In the genomic region with DNA sequence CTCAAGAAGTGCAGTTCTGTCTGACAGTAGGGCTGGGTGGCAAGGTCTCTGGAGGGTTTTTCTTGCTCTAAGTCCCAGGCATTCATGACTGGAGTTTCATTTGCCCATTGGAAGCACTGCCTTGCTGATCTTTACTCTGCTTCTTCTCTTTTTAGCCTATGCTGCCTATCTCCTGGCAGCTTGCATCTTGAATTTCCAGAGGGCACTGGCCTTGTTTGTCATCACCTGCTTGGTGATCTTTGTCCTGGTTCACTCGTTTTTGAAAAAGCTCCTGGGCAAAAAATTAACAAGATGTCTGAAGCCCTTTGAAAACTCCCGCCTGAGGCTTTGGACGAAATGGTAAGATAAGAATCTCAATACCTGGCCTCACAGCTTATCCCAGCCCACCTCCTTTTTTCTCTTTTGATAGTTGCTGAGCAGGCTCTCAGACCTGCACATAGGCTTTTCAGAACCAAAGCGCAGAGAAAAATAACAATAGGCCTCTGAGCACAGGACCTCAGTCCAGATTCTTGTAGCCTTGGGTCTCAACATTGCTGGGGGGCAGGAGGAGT, we compare ENCODE assay signal across 17 cellular contexts. TPM values are rescaled to one million over a fixed set of nuclear protein-coding genes. Genes with fewer than 3 reads are reported as not detected.
A peak's percentile ranks its signal among the peaks of the same experiment; 100 is the strongest.
DNase-seq lines count a peak whose midpoint lies in the region; ATAC-seq and TF ChIP-seq lines count a peak whose summit lies in the region.
"Had no signal": no experiment of that assay in that cellular context is flagged by ENCODE, and none has a peak within 500 bp of the region (broad histone marks: within the 10 kb centered on the region; RNA-seq: fewer than 3 reads in every experiment).

No MANE protein-coding gene starts in this region.

- H3K36me3 Mint-ChIP-seq in Caco-2 (ENCODE audit: insufficient read depth, unreplicated experiment) (no peaks in the 10 kb centered on the region), neural progenitor cell (no peaks in the 10 kb centered on the region)
- H3K36me3 Mint-ChIP-seq: CD14-positive monocyte; CD8-positive, alpha-beta T cell had no signal

- no peak overlapping the region for H3K9ac ChIP-seq in neural progenitor cell
- H3K9ac ChIP-seq: GM23248 had no signal

- H3K79me2 ChIP-seq in neural progenitor cell (ENCODE audit: low read depth): no peaks in the 10 kb centered on the region

- in situ Hi-C loops in KBM-7 (cut with MboI; ENCODE audit: low pct_unique_long_range_greater_than_20kb, low sequenced_read_pairs): no loop called here

- H3K27ac ChIP-seq in neural progenitor cell (no peak overlapping the region), thyroid gland (peak overlapping the region in 2 of 3 donors; percentile 19 to 28)
- H3K27ac ChIP-seq: 22Rv1, GM23248 had no signal

- H3K4me3 Mint-ChIP-seq in Caco-2 (ENCODE audit: unreplicated experiment) (peak overlapping the region; percentile 13), neural progenitor cell (no peak overlapping the region)
- H3K4me3 Mint-ChIP-seq: CD14-positive monocyte; CD8-positive, alpha-beta T cell had no signal

- H3K27me3 Mint-ChIP-seq in Caco-2 (ENCODE audit: insufficient read depth, unreplicated experiment) (no peaks in the 10 kb centered on the region), neural progenitor cell (ENCODE audit: insufficient read depth, low read depth) (peaks cover 8% of the 10 kb centered on the region)

- H3K9me3 Mint-ChIP-seq in Caco-2 (ENCODE audit: unreplicated experiment) (peaks cover 24% of the 10 kb centered on the region), neural progenitor cell (no peaks in the 10 kb centered on the region)
- H3K9me3 Mint-ChIP-seq: CD14-positive monocyte; CD8-positive, alpha-beta T cell had no signal

- H3K4me3 ChIP-seq in Caco-2 (ENCODE audit: low read depth, low read length) (no peak overlapping the region), neural progenitor cell (no peak overlapping the region), thyroid gland (replicated peaks in 1 of 3) (no peak overlapping the region)
- H3K4me3 ChIP-seq: GM12878, GM23248 had no signal

- no peaks in the 10 kb centered on the region for H3K36me3 ChIP-seq in Caco-2 (ENCODE audit: control insufficient read depth, insufficient read depth, low read length)
- no peaks in the 10 kb centered on the region for H3K36me3 ChIP-seq in neural progenitor cell
- no peaks in the 10 kb centered on the region for H3K36me3 ChIP-seq in thyroid gland

- CTCF ChIA-PET in Caco-2 (lab: Charles Lee): interaction anchor here (0.7 to 1.3 kb wide), 2 partner anchors 58 to 61 kb away, joined by 3 read pairs; no protein-coding TSS in a partner anchor

- POLR2A ChIA-PET in Caco-2 (lab: Charles Lee): no interaction called here

- peaks cover 20% of the 10 kb centered on the region for H3K4me1 ChIP-seq in Caco-2
- H3K4me1 ChIP-seq in neural progenitor cell: no peaks in the 10 kb centered on the region
- H3K4me1 ChIP-seq in thyroid gland: peaks cover 8 to 14% of the 10 kb centered on the region in 2 donors

- peak overlapping the region; percentile 34 for H2AFZ ChIP-seq in neural progenitor cell (replicated peaks)
- H2AFZ ChIP-seq: GM23248 had no signal

- H3K27ac Mint-ChIP-seq in Caco-2 (ENCODE audit: unreplicated experiment): peak overlapping the region; percentile 55
- H3K27ac Mint-ChIP-seq in neural progenitor cell: no peak overlapping the region
- H3K27ac Mint-ChIP-seq: CD14-positive monocyte; CD8-positive, alpha-beta T cell had no signal

- DNase-seq in Caco-2: peak; percentile 60 to 66
- DNase-seq in left lobe of liver (ENCODE audit: low spot score): no peak
- no peak for DNase-seq in neural progenitor cell (ENCODE audit: low spot score)
- DNase-seq in thyroid gland: peak; percentile 12 to 19
- DNase-seq in KBM-7: no peak
- no peak for DNase-seq in DMS 273 treated with DMSO at 0.1 percent for 48 hours (lab: John Stamatoyannopoulos, UW)
- DNase-seq in erythroblast (lab: John Stamatoyannopoulos, UW): no peak
- DNase-seq: CD8-positive, alpha-beta T cell; COR-L47; DMS53; GM23248; IMR-90 had no signal

- 27 to 44% methylated on average over 4 of the region's 4 CpGs for WGBS in thyroid gland, 2 donors

- TF ChIP-seq POLR2A in thyroid gland (IDR thresholded peaks at IDR 0.05): no peak
- no peak for TF ChIP-seq POLR2A in erythroblast (IDR thresholded peaks at IDR 0.05; ENCODE audit: low read length)

- no peaks in the 10 kb centered on the region for H3F3A ChIP-seq in neural progenitor cell (ENCODE audit: low read depth)

- BruUV-seq in Caco-2 (replicated peaks; lab: Mats Ljungman, UMichigan): no TSS peak

- H3K9me3 ChIP-seq in Caco-2: peaks cover 18% of the 10 kb centered on the region
- H3K9me3 ChIP-seq in neural progenitor cell (ENCODE audit: low read depth): no peaks in the 10 kb centered on the region
- H3K9me3 ChIP-seq in thyroid gland: no peaks in the 10 kb centered on the region

- peak; percentile 80 for ATAC-seq in left lobe of liver
- ATAC-seq: CD8-positive, alpha-beta T cell; GM12878; HCT116 had no signal

- no peak overlapping the region for H3K4me2 ChIP-seq in neural progenitor cell

- TF ChIP-seq CTCF in Caco-2 (IDR thresholded peaks at IDR 0.05; ENCODE audit: insufficient read depth in 1 of 2, low read depth in 1 of 2, low read length in 1 of 2, severe bottlenecking in 1 of 2, unreplicated experiment in 1 of 2) (no peak), neural progenitor cell (IDR thresholded peaks at IDR 0.05) (no peak), thyroid gland (IDR thresholded peaks at IDR 0.05) (no peak)

- intact Hi-C loops in Caco-2 (cut with micrococcal nuclease; ENCODE audit: unreplicated experiment) (loop anchor here (1.0 kb wide), 1 partner anchor 58 kb away; no protein-coding TSS in a partner anchor), thyroid gland (cut with DNase I) (no loop called here)

- H3K27me3 ChIP-seq in Caco-2 (replicated peaks; ENCODE audit: control insufficient read depth, insufficient read depth, low read length) (no peaks in the 10 kb centered on the region), neural progenitor cell (no peaks in the 10 kb centered on the region), thyroid gland (no peaks in the 10 kb centered on the region)

- peaks cover 19% of the 10 kb centered on the region for H3K4me1 Mint-ChIP-seq in Caco-2 (ENCODE audit: low read depth, unreplicated experiment)
- H3K4me1 Mint-ChIP-seq in neural progenitor cell: no peaks in the 10 kb centered on the region
- H3K4me1 Mint-ChIP-seq: CD14-positive monocyte had no signal

- H4K20me1 ChIP-seq in neural progenitor cell (ENCODE audit: low read depth): no peaks in the 10 kb centered on the region

RNA-seq across cellular contexts. Expression of a gene that starts 10.9 kb away (rescaled TPM):
- total RNA-seq in Caco-2 (2022) (0.11 and 0.14 TPM in 2 replicates), left lobe of liver (0.15 TPM), neural progenitor cell (ENCODE audit: low replicate concordance) (not detected in 2 replicates), thyroid gland (not detected)
- total RNA-seq: A673; CD8-positive, alpha-beta T cell; GM12878; GM23248; IMR-90 had no signal

Comparison
In these comparisons a context has a peak if more than half of its experiments do, and no peak if none do; other contexts are left out.
1. DNase-seq: peak in Caco-2 (2 of 2) and thyroid gland (2 of 2); none in left lobe of liver (single experiment), neural progenitor cell (single experiment), KBM-7 (single experiment), DMS 273 treated with DMSO at 0.1 percent for 48 hours (single experiment) and erythroblast (0 of 2).